Comparison of ENCODE assay signal across 10 cellular contexts in genomic region chr1:36396359-36396758, GRCh38. TPM values are rescaled to one million over a fixed set of nuclear protein-coding genes. Genes with fewer than 3 reads are reported as not detected.
A peak's percentile ranks its signal among the peaks of the same experiment; 100 is the strongest.
DNase-seq lines count a peak whose midpoint lies in the region; ATAC-seq and TF ChIP-seq lines count a peak whose summit lies in the region.
"Had no signal": no experiment of that assay in that cellular context is flagged by ENCODE, and none has a peak within 500 bp of the region (broad histone marks: within the 10 kb centered on the region; RNA-seq: fewer than 3 reads in every experiment).

No MANE protein-coding gene starts in this region.

- H3K23ac ChIP-seq in neuronal stem cell (ENCODE audit: low read depth, low read length, poor library complexity): no peak overlapping the region

- H3K27ac Mint-ChIP-seq in CD4-positive, CD25-positive, alpha-beta regulatory T cell: peak overlapping the region; percentile 64 to 99 (median 73)
- peak overlapping the region; percentile 55 to 96 (median 84) for H3K27ac Mint-ChIP-seq in IgD-negative memory B cell
- H3K27ac Mint-ChIP-seq in central memory CD8-positive, alpha-beta T cell (ENCODE audit: low read depth): peak overlapping the region; percentile 99

- H4K91ac ChIP-seq in neuronal stem cell (ENCODE audit: low read depth, low read length, poor library complexity): no peak overlapping the region

- no peaks in the 10 kb centered on the region for H3K27me3 ChIP-seq in CD4-positive, CD25-positive, alpha-beta regulatory T cell (ENCODE audit: control insufficient read depth, insufficient read depth, low read length)
- peaks cover 0 to 2% (median 0%) of the 10 kb centered on the region in 3 experiments for H3K27me3 ChIP-seq in neuronal stem cell (ENCODE audit: control insufficient read depth in 3 of 3, insufficient read depth in 3 of 3, low read depth in 1 of 3, low read length in 3 of 3)
- no peaks in the 10 kb centered on the region for H3K27me3 ChIP-seq in heart right ventricle

- no CpG with 5 or more reads among the region's 6 CpGs for WGBS in neuronal stem cell (ENCODE audit: extremely low coverage in 2 of 2, insufficient read length in 2 of 2, insufficient replicate concordance in 1 of 2), 2 donors
- 80% methylated on average over 6 of the region's 6 CpGs for WGBS in heart right ventricle, 2 donors

- H2AK5ac ChIP-seq in neuronal stem cell (ENCODE audit: low read depth, low read length): no peak overlapping the region

- peaks cover 18% of the 10 kb centered on the region for H3K36me3 Mint-ChIP-seq in CD4-positive, CD25-positive, alpha-beta regulatory T cell
- H3K36me3 Mint-ChIP-seq in IgD-negative memory B cell: peaks cover 3% of the 10 kb centered on the region
- H3K36me3 Mint-ChIP-seq in central memory CD8-positive, alpha-beta T cell (ENCODE audit: insufficient read depth): peaks cover 32% of the 10 kb centered on the region

- no peak overlapping the region for H2AFZ ChIP-seq in neuronal stem cell (ENCODE audit: low read length)

- peak overlapping the region; percentile 87 for H3K27ac ChIP-seq in CD4-positive, CD25-positive, alpha-beta regulatory T cell (ENCODE audit: insufficient read depth, low read length, poor library complexity, severe bottlenecking)
- H3K27ac ChIP-seq in neuronal stem cell (replicated peaks; ENCODE audit: low read length) (no peak overlapping the region), heart right ventricle (peak overlapping the region in 2 of 10 donors; percentile 84 to 97)

- H3K79me1 ChIP-seq in neuronal stem cell (ENCODE audit: low read depth, low read length): peaks cover 6% of the 10 kb centered on the region

- peak overlapping the region; percentile 25 for H3K14ac ChIP-seq in neuronal stem cell (ENCODE audit: low read length)

- H2BK12ac ChIP-seq in neuronal stem cell (ENCODE audit: low read length): no peak overlapping the region

- H3K4me2 ChIP-seq in neuronal stem cell (ENCODE audit: insufficient read depth, low read length, poor library complexity, severe bottlenecking): no peak overlapping the region

- no peak overlapping the region for H2BK120ac ChIP-seq in neuronal stem cell (ENCODE audit: low read depth, low read length)

- no peak overlapping the region for H2BK5ac ChIP-seq in neuronal stem cell (ENCODE audit: low read length)

- no peak for ATAC-seq in CD4-positive, CD25-positive, alpha-beta regulatory T cell (ENCODE audit: low read depth in 2 of 2)
- no peak for ATAC-seq in central memory CD8-positive, alpha-beta T cell (replicated peaks; ENCODE audit: extremely low read depth, poor library complexity, severe bottlenecking)
- ATAC-seq in HG03280 (IDR thresholded peaks at IDR 0.05; ENCODE audit: unreplicated experiment) (no peak), heart right ventricle (no peak), GM21367 (IDR thresholded peaks at IDR 0.05; ENCODE audit: unreplicated experiment) (no peak), HG03139 (IDR thresholded peaks at IDR 0.05; ENCODE audit: unreplicated experiment) (no peak)

- H3K4me3 ChIP-seq in CD4-positive, CD25-positive, alpha-beta regulatory T cell (ENCODE audit: low read depth, low read length): no peak overlapping the region
- H3K4me3 ChIP-seq in neuronal stem cell (ENCODE audit: low read length in 2 of 2): peak overlapping the region in 1 of 2 donors; percentile 82
- peak overlapping the region in 4 of 10 donors; percentile 64 to 98 (median 87) for H3K4me3 ChIP-seq in heart right ventricle

- no peaks in the 10 kb centered on the region for H3K9me3 ChIP-seq in CD4-positive, CD25-positive, alpha-beta regulatory T cell (ENCODE audit: control insufficient read depth in 2 of 2, low read length in 2 of 2)
- H3K9me3 ChIP-seq in neuronal stem cell (replicated peaks in 1 of 2; ENCODE audit: control insufficient read depth in 2 of 2, insufficient read depth in 1 of 2, low read depth in 1 of 2, low read length in 2 of 2) (no peaks in the 10 kb centered on the region), heart right ventricle (no peaks in the 10 kb centered on the region)

- H3K18ac ChIP-seq in neuronal stem cell (ENCODE audit: low read length): no peak overlapping the region

- peaks cover 24% of the 10 kb centered on the region for H3K36me3 ChIP-seq in CD4-positive, CD25-positive, alpha-beta regulatory T cell (ENCODE audit: control insufficient read depth, insufficient read depth, low read length)
- peaks cover 19 to 30% of the 10 kb centered on the region in 2 donors for H3K36me3 ChIP-seq in neuronal stem cell (replicated peaks in 1 of 2; ENCODE audit: control insufficient read depth in 2 of 2, insufficient read depth in 2 of 2, low read length in 2 of 2)
- H3K36me3 ChIP-seq in heart right ventricle: peaks cover 0 to 32% (median 23%) of the 10 kb centered on the region in 9 donors

- H4K8ac ChIP-seq in neuronal stem cell (ENCODE audit: low read depth, low read length): no peak overlapping the region

- H3K4me1 ChIP-seq in CD4-positive, CD25-positive, alpha-beta regulatory T cell (ENCODE audit: control insufficient read depth, insufficient read depth, low read length, poor library complexity, severe bottlenecking): peaks cover 13% of the 10 kb centered on the region
- peaks cover 5% of the 10 kb centered on the region in 2 donors for H3K4me1 ChIP-seq in neuronal stem cell (ENCODE audit: control insufficient read depth in 2 of 2, insufficient read depth in 1 of 2, low read depth in 1 of 2, low read length in 2 of 2)
- peaks cover 5 to 42% (median 18%) of the 10 kb centered on the region in 9 donors for H3K4me1 ChIP-seq in heart right ventricle

- H3K4me1 Mint-ChIP-seq in CD4-positive, CD25-positive, alpha-beta regulatory T cell: peaks cover 13 to 37% (median 20%) of the 10 kb centered on the region in 4 donors
- peaks cover 36 to 47% (median 38%) of the 10 kb centered on the region in 3 donors for H3K4me1 Mint-ChIP-seq in IgD-negative memory B cell
- peaks cover 26% of the 10 kb centered on the region for H3K4me1 Mint-ChIP-seq in central memory CD8-positive, alpha-beta T cell

- intact Hi-C loops in heart right ventricle (cut with DNase I): no loop called here

- no peaks in the 10 kb centered on the region for H3K27me3 Mint-ChIP-seq in CD4-positive, CD25-positive, alpha-beta regulatory T cell
- no peaks in the 10 kb centered on the region for H3K27me3 Mint-ChIP-seq in IgD-negative memory B cell
- H3K27me3 Mint-ChIP-seq in central memory CD8-positive, alpha-beta T cell: no peaks in the 10 kb centered on the region

- DNase-seq in CD4-positive, CD25-positive, alpha-beta regulatory T cell: no peak
- DNase-seq in central memory CD8-positive, alpha-beta T cell (ENCODE audit: low spot score in 2 of 2): no peak
- DNase-seq in neuronal stem cell (ENCODE audit: low spot score) (no peak), heart right ventricle (no peak)
- DNase-seq: kidney, NCI-H1436 had no signal

- H3K4ac ChIP-seq in neuronal stem cell (ENCODE audit: low read length): no peak overlapping the region

- TF ChIP-seq CTCF in heart right ventricle (IDR thresholded peaks at IDR 0.05): no peak

- peak overlapping the region; percentile 86 to 99 (median 96) for H3K4me3 Mint-ChIP-seq in CD4-positive, CD25-positive, alpha-beta regulatory T cell
- peak overlapping the region; percentile 95 to 100 (median 98) for H3K4me3 Mint-ChIP-seq in IgD-negative memory B cell
- H3K4me3 Mint-ChIP-seq in central memory CD8-positive, alpha-beta T cell: peak overlapping the region; percentile 99

- no peaks in the 10 kb centered on the region for H3K9me3 Mint-ChIP-seq in CD4-positive, CD25-positive, alpha-beta regulatory T cell
- H3K9me3 Mint-ChIP-seq in IgD-negative memory B cell: no peaks in the 10 kb centered on the region
- no peaks in the 10 kb centered on the region for H3K9me3 Mint-ChIP-seq in central memory CD8-positive, alpha-beta T cell

- H2BK15ac ChIP-seq in neuronal stem cell (ENCODE audit: low read length): no peak overlapping the region

- H3K9ac ChIP-seq in neuronal stem cell (ENCODE audit: low read depth, low read length, poor library complexity): no peak overlapping the region

RNA-seq across cellular contexts. Expression of gene LSM10, which starts 1.3 kb away (rescaled TPM):
- total RNA-seq in CD4-positive, CD25-positive, alpha-beta regulatory T cell: 33.8 TPM
- polyA plus RNA-seq in CD4-positive, CD25-positive, alpha-beta regulatory T cell: 100 to 1,000 TPM; 142 to 153 (median 145) TPM
- polyA plus RNA-seq in IgD-negative memory B cell (345 TPM), heart right ventricle (10 to 100 TPM; 78.4 to 82.6 TPM)
- polyA plus RNA-seq in neuronal stem cell (2013, experiment 1 of 2): 46.9 TPM
- 46.5 TPM for polyA plus RNA-seq in neuronal stem cell (2013, experiment 2 of 2)
- 10 to 100 TPM; 35.2 to 69.6 (median 44.7) TPM for total RNA-seq in heart right ventricle

RNA-seq across cellular contexts. Expression of gene STK40, which starts 10.6 kb away (rescaled TPM):
- total RNA-seq in CD4-positive, CD25-positive, alpha-beta regulatory T cell: 30.1 TPM
- polyA plus RNA-seq in CD4-positive, CD25-positive, alpha-beta regulatory T cell: 10 to 100 TPM; 27.1 to 36.4 (median 30.3) TPM
- polyA plus RNA-seq in IgD-negative memory B cell: 88.5 TPM
- polyA plus RNA-seq in neuronal stem cell (2013, experiment 1 of 2): 49.4 TPM
- 50.2 TPM for polyA plus RNA-seq in neuronal stem cell (2013, experiment 2 of 2)
- 10 to 100 TPM; 45.2 to 81.6 (median 60.8) TPM for total RNA-seq in heart right ventricle
- 10 to 100 TPM; 15.5 to 29.3 TPM for polyA plus RNA-seq in heart right ventricle

RNA-seq across cellular contexts. Expression of gene OSCP1, which starts 53.9 kb away (rescaled TPM):
- not detected for total RNA-seq in CD4-positive, CD25-positive, alpha-beta regulatory T cell
- polyA plus RNA-seq in CD4-positive, CD25-positive, alpha-beta regulatory T cell: 1 to 10 TPM in 2 of 4 donors, under 1 TPM in 2; 0.35 to 1.8 (median 0.73) TPM
- polyA plus RNA-seq in IgD-negative memory B cell (0.74 TPM), heart right ventricle (1 to 10 TPM; 2.1 to 9.2 TPM)
- polyA plus RNA-seq in neuronal stem cell (2013, experiment 1 of 2): 7.2 TPM
- polyA plus RNA-seq in neuronal stem cell (2013, experiment 2 of 2): 7.9 TPM
- total RNA-seq in heart right ventricle: 1 to 10 TPM; 5.3 to 9.6 (median 7.7) TPM
